8 cellular contexts compared by ENCODE assay signal in genomic region chr1:50333595-50333974, GRCh38.
DNase-seq lines count a peak whose midpoint lies in the region; ATAC-seq and TF ChIP-seq lines count a peak whose summit lies in the region.

No MANE protein-coding gene starts in this region.

- no peak overlapping the region for H3K27ac Mint-ChIP-seq in mesothelial cell of epicardium

- TF ChIP-seq CTCF in mesothelial cell of epicardium (IDR thresholded peaks at IDR 0.05; ENCODE audit: unreplicated experiment), result peak; percentile 76

- no peaks in the 10 kb centered on the region for H3K36me3 Mint-ChIP-seq in mesothelial cell of epicardium

- no peaks in the 10 kb centered on the region for H3K9me3 Mint-ChIP-seq in mesothelial cell of epicardium

- H3K4me3 Mint-ChIP-seq in mesothelial cell of epicardium, result no peak overlapping the region

- peak; percentile 91 for ATAC-seq in GM21529 (IDR thresholded peaks at IDR 0.05; ENCODE audit: unreplicated experiment)

- H3K27me3 Mint-ChIP-seq in mesothelial cell of epicardium (ENCODE audit: low read depth), result peaks cover 92% of the 10 kb centered on the region

- DNase-seq in ELF-1 (ENCODE audit: low read depth, low spot score), result peak; percentile 85
- peak; percentile 30 for DNase-seq in activated CD4-positive, alpha-beta T cell treated with anti-CD3 and anti-CD28 coated beads, Interleukin-2, amount 50 U/mL, for 1 hour
- DNase-seq in effector CD4-positive, alpha-beta T cell, result peak; percentile 14
- DNase-seq in mesothelial cell of epicardium (ENCODE audit: low spot score in 2 of 2, unreplicated experiment in 2 of 2), result peak; percentile 34 to 63
- peak; percentile 15 for DNase-seq in stimulated activated CD8-positive, alpha-beta memory T cell treated with anti-CD3 and anti-CD28 coated beads, Interleukin-7, amount 100 ng/mL, for 24 hours (ENCODE audit: low read depth)
- no peak for DNase-seq in NCI-H1694 (lab: John Stamatoyannopoulos, UW)

- no peaks in the 10 kb centered on the region for H3K4me1 Mint-ChIP-seq in mesothelial cell of epicardium

- TF ChIP-seq EP300 in Ishikawa (IDR thresholded peaks at IDR 0.05; ENCODE audit: borderline replicate concordance), result no peak

- peak; percentile 47; the same call in 1 of the 2 replicates for TF ChIP-seq RAD21 in Ishikawa (IDR thresholded peaks at IDR 0.05; ENCODE audit: low read depth)

TF ChIP-seq in Ishikawa, 13 proteins besides CTCF, POLR2A, EP300 and RAD21:
- 0 out of 2 replicates have a peak, but pooled peaks have one; percentile 17 for TF ChIP-seq YY1 (IDR thresholded peaks at IDR 0.05; ENCODE audit: low read depth)
- TF ChIP-seq USF1 (IDR thresholded peaks at IDR 0.05), result no peak
- no peak for TF ChIP-seq TAF1 (IDR thresholded peaks at IDR 0.05; ENCODE audit: low read depth)
- TF ChIP-seq TCF12 (IDR thresholded peaks at IDR 0.05; ENCODE audit: low read depth), result no peak
- TF ChIP-seq EGR1 (IDR thresholded peaks at IDR 0.05), result no peak
- no peak for TF ChIP-seq TEAD4 (IDR thresholded peaks at IDR 0.05)
- TF ChIP-seq MAX (IDR thresholded peaks at IDR 0.05), result peak; percentile 54
